In the genomic region with DNA sequence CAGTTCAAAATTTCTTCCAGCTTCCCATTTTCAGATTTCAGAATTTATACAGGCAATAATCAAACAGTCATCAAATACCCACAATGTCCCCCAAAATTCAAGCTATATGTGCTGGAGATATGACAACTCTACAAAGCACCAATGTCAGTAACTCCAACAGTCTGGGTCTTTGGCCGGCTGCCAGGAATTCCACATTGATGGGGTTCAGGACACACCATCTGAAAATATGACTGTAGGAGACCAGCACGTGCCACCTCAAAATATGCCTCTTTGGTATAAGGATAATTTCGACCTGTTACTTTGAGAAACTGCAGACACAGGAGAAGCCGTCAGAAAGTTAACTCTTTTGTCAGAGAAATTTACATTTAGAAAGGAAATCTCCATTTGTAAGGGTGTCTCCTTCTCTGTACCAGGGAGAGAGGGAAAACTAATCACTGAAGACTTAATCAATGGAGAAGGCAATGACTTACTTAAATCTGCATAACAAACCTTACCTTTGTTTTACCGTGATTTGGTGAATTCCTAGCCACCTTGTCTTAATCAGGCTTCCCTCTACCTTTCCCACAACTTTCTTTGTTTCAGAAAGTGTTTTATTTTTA, we compare ENCODE assay signal across 18 cellular contexts.
"Had no signal": no experiment of that assay in that cellular context is flagged by ENCODE, and none has a peak within 500 bp of the region (broad histone marks: within the 10 kb centered on the region; RNA-seq: fewer than 3 reads in every experiment).

No MANE protein-coding gene starts in this region.

- H3K27me3 ChIP-seq: esophagus muscularis mucosa, neutrophil, sigmoid colon, stomach, vagina had no signal

- H3K36me3 ChIP-seq: esophagus muscularis mucosa, left ventricle myocardium inferior, neutrophil, sigmoid colon, stomach, vagina had no signal

- H3K4me1 Mint-ChIP-seq: immature natural killer cell; naive thymus-derived CD8-positive, alpha-beta T cell; stimulated activated effector memory CD8-positive, alpha-beta T cell treated with anti-CD3 and anti-CD28 coated beads, Interleukin-12 subunit alpha, Interleukin-12 subunit beta, amount 100 ng/mL, for 72 hours had no signal

- H3K4me1 ChIP-seq: esophagus muscularis mucosa, left ventricle myocardium inferior, parathyroid adenoma, sigmoid colon, stomach, vagina had no signal

- H3K27ac Mint-ChIP-seq: activated naive CD4-positive, alpha-beta T cell treated with anti-CD3 and anti-CD28 coated beads, Interleukin-2, amount 50 U/mL, for 72 hours; activated T-cell treated with anti-CD3 and anti-CD28 coated beads, Interleukin-2, amount 50 U/mL, for 72 hours; immature natural killer cell; naive thymus-derived CD8-positive, alpha-beta T cell; stimulated activated effector memory CD8-positive, alpha-beta T cell treated with anti-CD3 and anti-CD28 coated beads, Interleukin-12 subunit alpha, Interleukin-12 subunit beta, amount 100 ng/mL, for 72 hours had no signal

- ATAC-seq: activated naive CD4-positive, alpha-beta T cell treated with anti-CD3 and anti-CD28 coated beads, Interleukin-2, amount 50 U/mL, for 72 hours; activated T-cell treated with anti-CD3 and anti-CD28 coated beads, Interleukin-2, amount 50 U/mL, for 72 hours; naive thymus-derived CD8-positive, alpha-beta T cell; stimulated activated effector memory CD8-positive, alpha-beta T cell treated with anti-CD3 and anti-CD28 coated beads, Interleukin-12 subunit alpha, Interleukin-12 subunit beta, amount 100 ng/mL, for 72 hours had no signal

- H3K9me3 ChIP-seq: neutrophil, vagina had no signal

- H3K36me3 Mint-ChIP-seq: immature natural killer cell; stimulated activated effector memory CD8-positive, alpha-beta T cell treated with anti-CD3 and anti-CD28 coated beads, Interleukin-12 subunit alpha, Interleukin-12 subunit beta, amount 100 ng/mL, for 72 hours had no signal

- H3K27ac ChIP-seq: esophagus muscularis mucosa, left ventricle myocardium inferior, neutrophil, parathyroid adenoma, sigmoid colon, stomach, vagina had no signal

- DNase-seq: activated CD4-positive, alpha-beta T cell treated with anti-CD3 and anti-CD28 coated beads for 1 hour; activated effector memory CD4-positive, alpha-beta T cell treated with anti-CD3 and anti-CD28 coated beads, Interleukin-2, amount 50 U/mL, for 16 hours; activated T-cell treated with anti-CD3 and anti-CD28 coated beads, Interleukin-2, amount 50 U/mL, for 72 hours; effector CD4-positive, alpha-beta T cell; immature natural killer cell; kidney glomerular epithelial cell; left ventricle myocardium inferior; naive thymus-derived CD8-positive, alpha-beta T cell; sigmoid colon; stimulated activated CD4-positive, alpha-beta T cell treated with anti-CD3 and anti-CD28 coated beads, Interleukin-4, amount 100 ng/mL, for 24 hours; stomach; trophoblast cell had no signal

- H3K4me3 Mint-ChIP-seq: activated T-cell treated with anti-CD3 and anti-CD28 coated beads, Interleukin-2, amount 50 U/mL, for 72 hours; immature natural killer cell; naive thymus-derived CD8-positive, alpha-beta T cell; stimulated activated effector memory CD8-positive, alpha-beta T cell treated with anti-CD3 and anti-CD28 coated beads, Interleukin-12 subunit alpha, Interleukin-12 subunit beta, amount 100 ng/mL, for 72 hours had no signal

- H3K9ac ChIP-seq: parathyroid adenoma had no signal

- H3K4me3 ChIP-seq: esophagus muscularis mucosa, left ventricle myocardium inferior, sigmoid colon, stomach, vagina had no signal
